Comparison of ENCODE assay signal across 11 cellular contexts in the genomic region with DNA sequence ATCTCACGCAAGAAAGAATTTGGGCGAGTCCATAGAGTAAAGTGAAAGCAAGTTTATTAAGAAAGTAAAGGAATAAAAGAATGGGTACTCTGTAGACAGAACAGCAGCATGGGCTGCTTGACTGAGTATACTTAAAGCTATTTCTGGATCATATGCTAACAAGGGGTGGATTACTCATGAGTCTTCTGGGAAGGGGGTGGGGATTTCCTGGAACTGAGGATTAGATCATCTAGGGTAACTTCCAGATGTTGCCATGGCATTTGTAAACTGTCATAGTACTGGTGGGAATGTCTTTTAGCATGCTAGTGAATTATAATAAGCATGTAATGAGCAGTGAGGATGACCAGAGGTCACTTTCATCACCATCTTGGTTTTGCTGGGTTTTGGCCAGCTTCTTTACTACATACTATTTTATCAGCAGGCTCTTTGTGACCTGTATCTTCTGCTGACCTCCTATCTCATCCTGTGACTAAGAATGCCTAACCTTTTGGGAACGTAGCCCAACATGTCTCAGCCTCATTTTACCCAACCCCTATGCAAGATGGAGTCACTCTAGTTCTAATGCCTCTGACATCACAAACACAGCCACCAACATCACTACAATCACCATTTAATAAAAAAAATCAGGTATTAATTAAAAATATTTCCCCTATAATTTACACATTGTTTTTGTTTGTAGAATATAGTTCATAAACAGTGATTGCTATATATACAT.
DNase-seq lines count a peak whose midpoint lies in the region; ATAC-seq and TF ChIP-seq lines count a peak whose summit lies in the region.
"Had no signal": no experiment of that assay in that cellular context is flagged by ENCODE, and none has a peak within 500 bp of the region (broad histone marks: within the 10 kb centered on the region; RNA-seq: fewer than 3 reads in every experiment).

No MANE protein-coding gene starts in this region.

- H3K9me3 ChIP-seq in adipocyte (ENCODE audit: control insufficient read depth, low read length) = no peaks in the 10 kb centered on the region
- no peaks in the 10 kb centered on the region for H3K9me3 ChIP-seq in thoracic aorta
- peaks cover 3% of the 10 kb centered on the region for H3K9me3 ChIP-seq in WERI-Rb-1 (ENCODE audit: severe bottlenecking)

- H3K27me3 ChIP-seq in adipocyte (replicated peaks; ENCODE audit: control insufficient read depth, insufficient read depth, low read length) = no peaks in the 10 kb centered on the region
- no peaks in the 10 kb centered on the region for H3K27me3 ChIP-seq in thoracic aorta (replicated peaks; ENCODE audit: insufficient read depth)
- H3K27me3 ChIP-seq in WERI-Rb-1 (ENCODE audit: insufficient read depth, low read depth, severe bottlenecking) = peaks cover 17% of the 10 kb centered on the region

- peaks cover 15% of the 10 kb centered on the region for H3K4me1 ChIP-seq in adipocyte (ENCODE audit: control insufficient read depth, insufficient read depth, low read length)
- peaks cover 13 to 15% of the 10 kb centered on the region in 2 donors for H3K4me1 ChIP-seq in thoracic aorta (ENCODE audit: control insufficient read depth in 1 of 2, low read depth in 2 of 2)

- peak; percentile 23 to 27 for DNase-seq in activated T-cell treated with anti-CD3 and anti-CD28 coated beads, Interleukin-2, amount 50 U/mL, for 48 hours
- no peak for DNase-seq in activated T-cell treated with anti-CD3 and anti-CD28 coated beads, Interleukin-2, amount 50 U/mL, for 1 hour
- DNase-seq in adipocyte (ENCODE audit: low read depth) (peak; percentile 84), iris pigment epithelial cell (ENCODE audit: low read depth) (peak; percentile 76), thoracic aorta (ENCODE audit: low spot score) (no peak), WERI-Rb-1 (no peak), NCI-H1930 (lab: John Stamatoyannopoulos, UW) (no peak)
- DNase-seq: activated naive CD8-positive, alpha-beta T cell treated with anti-CD3 and anti-CD28 coated beads, Interleukin-2, amount 10 ng/mL, durations not matched to agents 7 days and 5 days; DMS79 had no signal

- H3K9ac ChIP-seq in adipocyte (ENCODE audit: low read length) = peak overlapping the region; percentile 88

- H3K4me3 ChIP-seq in adipocyte (ENCODE audit: low read length) (peak overlapping the region; percentile 78), thoracic aorta (peak overlapping the region; percentile 58), WERI-Rb-1 (ENCODE audit: low read depth, low read length) (no peak overlapping the region)

- ATAC-seq in thoracic aorta (ENCODE audit: insufficient number of reproducible peaks, low FRiP score, low read depth) (peak; percentile 88), HG03439 (IDR thresholded peaks at IDR 0.05; ENCODE audit: unreplicated experiment) (no peak)
- ATAC-seq: HCT116 had no signal

- H3K27ac ChIP-seq in thoracic aorta = peak overlapping the region; percentile 75 to 77
- H3K27ac ChIP-seq in WERI-Rb-1 = no peak overlapping the region

- H3K36me3 ChIP-seq in adipocyte (ENCODE audit: control insufficient read depth, insufficient read depth, low read length, severe bottlenecking) = no peaks in the 10 kb centered on the region
- H3K36me3 ChIP-seq in thoracic aorta = no peaks in the 10 kb centered on the region
- no peaks in the 10 kb centered on the region for H3K36me3 ChIP-seq in WERI-Rb-1

- TF ChIP-seq CTCF in thoracic aorta (IDR thresholded peaks at IDR 0.05) = no peak
- TF ChIP-seq CTCF in WERI-Rb-1 (IDR thresholded peaks at IDR 0.05; ENCODE audit: low read depth, low read length) = no peak

Comparison
In these comparisons a context has a peak if more than half of its experiments do, and no peak if none do; other contexts are left out.
1. DNase-seq: peak in activated T-cell treated with anti-CD3 and anti-CD28 coated beads, Interleukin-2, amount 50 U/mL, for 48 hours (2 of 2), adipocyte (single experiment) and iris pigment epithelial cell (single experiment); none in activated T-cell treated with anti-CD3 and anti-CD28 coated beads, Interleukin-2, amount 50 U/mL, for 1 hour (single experiment), thoracic aorta (single experiment), WERI-Rb-1 (single experiment) and NCI-H1930 (0 of 2).